Comparison of ENCODE assay signal across 1 cellular context in genomic region chr15:88918738-88919137, GRCh38.
TF ChIP-seq lines count a peak whose summit lies in the region.

No MANE protein-coding gene starts in this region.

TF ChIP-seq in Ishikawa, 13 proteins besides CTCF, POLR2A, EP300 and RAD21 (continued from another document):
- peak; percentile 98 for TF ChIP-seq TCF12 (IDR thresholded peaks at IDR 0.05; ENCODE audit: low read depth)
- TF ChIP-seq NFIC (IDR thresholded peaks at IDR 0.05), result peak; percentile 98
- no peak for TF ChIP-seq YY1 (IDR thresholded peaks at IDR 0.05; ENCODE audit: low read depth)
- no peak for TF ChIP-seq TAF1 (IDR thresholded peaks at IDR 0.05; ENCODE audit: low read depth)
- TF ChIP-seq CREB1 (IDR thresholded peaks at IDR 0.05; ENCODE audit: low read depth), result no peak
- TF ChIP-seq, protein P1, sequence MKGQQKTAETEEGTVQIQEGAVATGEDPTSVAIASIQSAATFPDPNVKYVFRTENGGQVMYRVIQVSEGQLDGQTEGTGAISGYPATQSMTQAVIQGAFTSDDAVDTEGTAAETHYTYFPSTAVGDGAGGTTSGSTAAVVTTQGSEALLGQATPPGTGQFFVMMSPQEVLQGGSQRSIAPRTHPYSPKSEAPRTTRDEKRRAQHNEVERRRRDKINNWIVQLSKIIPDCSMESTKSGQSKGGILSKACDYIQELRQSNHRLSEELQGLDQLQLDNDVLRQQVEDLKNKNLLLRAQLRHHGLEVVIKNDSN (IDR thresholded peaks at IDR 0.05), result peak; percentile 80
- TF ChIP-seq FOXM1 (IDR thresholded peaks at IDR 0.05; ENCODE audit: borderline replicate concordance, low read depth), result peak; percentile 95
- TF ChIP-seq ZBTB7A (IDR thresholded peaks at IDR 0.05; ENCODE audit: low read depth), result no peak
- peak; percentile 88 for TF ChIP-seq MAX (IDR thresholded peaks at IDR 0.05)
- peak; percentile 97 for TF ChIP-seq TEAD4 (IDR thresholded peaks at IDR 0.05)
- peak; percentile 90 for TF ChIP-seq CEBPB (IDR thresholded peaks at IDR 0.05)
- TF ChIP-seq, protein P2, sequence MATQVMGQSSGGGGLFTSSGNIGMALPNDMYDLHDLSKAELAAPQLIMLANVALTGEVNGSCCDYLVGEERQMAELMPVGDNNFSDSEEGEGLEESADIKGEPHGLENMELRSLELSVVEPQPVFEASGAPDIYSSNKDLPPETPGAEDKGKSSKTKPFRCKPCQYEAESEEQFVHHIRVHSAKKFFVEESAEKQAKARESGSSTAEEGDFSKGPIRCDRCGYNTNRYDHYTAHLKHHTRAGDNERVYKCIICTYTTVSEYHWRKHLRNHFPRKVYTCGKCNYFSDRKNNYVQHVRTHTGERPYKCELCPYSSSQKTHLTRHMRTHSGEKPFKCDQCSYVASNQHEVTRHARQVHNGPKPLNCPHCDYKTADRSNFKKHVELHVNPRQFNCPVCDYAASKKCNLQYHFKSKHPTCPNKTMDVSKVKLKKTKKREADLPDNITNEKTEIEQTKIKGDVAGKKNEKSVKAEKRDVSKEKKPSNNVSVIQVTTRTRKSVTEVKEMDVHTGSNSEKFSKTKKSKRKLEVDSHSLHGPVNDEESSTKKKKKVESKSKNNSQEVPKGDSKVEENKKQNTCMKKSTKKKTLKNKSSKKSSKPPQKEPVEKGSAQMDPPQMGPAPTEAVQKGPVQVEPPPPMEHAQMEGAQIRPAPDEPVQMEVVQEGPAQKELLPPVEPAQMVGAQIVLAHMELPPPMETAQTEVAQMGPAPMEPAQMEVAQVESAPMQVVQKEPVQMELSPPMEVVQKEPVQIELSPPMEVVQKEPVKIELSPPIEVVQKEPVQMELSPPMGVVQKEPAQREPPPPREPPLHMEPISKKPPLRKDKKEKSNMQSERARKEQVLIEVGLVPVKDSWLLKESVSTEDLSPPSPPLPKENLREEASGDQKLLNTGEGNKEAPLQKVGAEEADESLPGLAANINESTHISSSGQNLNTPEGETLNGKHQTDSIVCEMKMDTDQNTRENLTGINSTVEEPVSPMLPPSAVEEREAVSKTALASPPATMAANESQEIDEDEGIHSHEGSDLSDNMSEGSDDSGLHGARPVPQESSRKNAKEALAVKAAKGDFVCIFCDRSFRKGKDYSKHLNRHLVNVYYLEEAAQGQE (IDR thresholded peaks at IDR 0.05; ENCODE audit: low read depth), result no peak
TF ChIP-seq in Ishikawa: peak in this region for 8.
